11 cellular contexts compared by ENCODE assay signal in the genomic region with DNA sequence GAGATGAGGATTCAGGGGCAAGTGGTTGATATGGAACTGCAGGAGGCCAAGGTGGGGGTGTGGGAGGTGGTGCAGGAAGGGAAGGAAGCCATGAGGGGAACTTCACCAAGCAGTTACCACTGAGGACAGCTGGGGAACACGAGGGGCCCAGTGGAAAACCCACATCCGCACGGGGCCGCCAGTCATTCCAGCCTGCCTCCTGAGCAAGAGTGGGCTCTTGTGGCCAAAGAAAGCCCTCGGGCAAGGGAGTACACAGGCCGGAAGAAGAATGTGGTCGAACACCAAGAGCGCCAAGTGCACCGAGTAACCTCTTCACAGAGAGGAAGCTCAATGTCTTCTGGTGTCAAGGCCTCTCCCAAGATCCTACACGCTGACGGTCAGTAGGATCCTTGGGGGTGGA.
DNase-seq lines count a peak whose midpoint lies in the region; ATAC-seq, FAIRE-seq and TF ChIP-seq lines count a peak whose summit lies in the region.
"Had no signal": no experiment of that assay in that cellular context is flagged by ENCODE, and none has a peak within 500 bp of the region (broad histone marks: within the 10 kb centered on the region; RNA-seq: fewer than 3 reads in every experiment).

No MANE protein-coding gene starts in this region.

- H3K4me1 Mint-ChIP-seq in activated CD4-positive, alpha-beta T cell treated with anti-CD3 and anti-CD28 coated beads for 36 hours, result peaks cover 30% of the 10 kb centered on the region

- intact Hi-C loops in activated CD4-positive, alpha-beta T cell treated with anti-CD3 and anti-CD28 coated beads for 36 hours (cut with DNase I, micrococcal nuclease), result no loop called here

- peak; percentile 52 for ATAC-seq in activated CD4-positive, alpha-beta T cell treated with anti-CD3 and anti-CD28 coated beads for 36 hours
- ATAC-seq in HG03378 (IDR thresholded peaks at IDR 0.05; ENCODE audit: unreplicated experiment), result peak; percentile 54

- H3K36me3 Mint-ChIP-seq in activated CD4-positive, alpha-beta T cell treated with anti-CD3 and anti-CD28 coated beads for 36 hours (ENCODE audit: low read depth), result peaks cover 3% of the 10 kb centered on the region

- FAIRE-seq in GM12891 (lab: Jason Lieb, UNC), result no peak

- H3K27me3 Mint-ChIP-seq in activated CD4-positive, alpha-beta T cell treated with anti-CD3 and anti-CD28 coated beads for 36 hours, result no peaks in the 10 kb centered on the region

- POLR2A ChIA-PET in activated CD4-positive, alpha-beta T cell treated with anti-CD3 and anti-CD28 coated beads for 36 hours (lab: Charles Lee), result no interaction called here

- no peak overlapping the region for H3K4me3 Mint-ChIP-seq in activated CD4-positive, alpha-beta T cell treated with anti-CD3 and anti-CD28 coated beads for 36 hours

- no peak overlapping the region for H3K27ac Mint-ChIP-seq in activated CD4-positive, alpha-beta T cell treated with anti-CD3 and anti-CD28 coated beads for 36 hours

- CTCF ChIA-PET in activated CD4-positive, alpha-beta T cell treated with anti-CD3 and anti-CD28 coated beads for 36 hours (lab: Charles Lee), result interaction anchor here (0.6 to 1.3 kb wide), 2 partner anchors 16 to 111 kb away, joined by 3 to 6 read pairs; no protein-coding TSS in a partner anchor

- peak; percentile 43 for DNase-seq in activated CD4-positive, alpha-beta T cell treated with anti-CD3 and anti-CD28 coated beads for 36 hours
- DNase-seq in activated CD4-positive, alpha-beta T cell treated with anti-CD3 and anti-CD28 coated beads, Interleukin-2, amount 50 U/mL, for 4 hours, result no peak
- DNase-seq in anterior cingulate cortex (lab: John Stamatoyannopoulos, UW) (peak in 32 of 58 donors; percentile 7 to 49 (median 20)), GM12891 (ENCODE audit: insufficient read length, low spot score) (no peak), NCI-H1436 (lab: John Stamatoyannopoulos, UW) (no peak), HuH-7 (ENCODE audit: low spot score) (no peak)
- peak; percentile 11 for DNase-seq in stimulated activated CD8-positive, alpha-beta memory T cell treated with anti-CD3 and anti-CD28 coated beads, Interleukin-4, amount 100 ng/mL, for 24 hours (ENCODE audit: low read depth)
- DNase-seq: 8988T; effector memory CD4-positive, alpha-beta T cell; GM23248 had no signal

- TF ChIP-seq POLR2A in GM12891 (IDR thresholded peaks at IDR 0.05; ENCODE audit: low read depth, low read length), result no peak

- peaks cover 3% of the 10 kb centered on the region for H3K9me3 Mint-ChIP-seq in activated CD4-positive, alpha-beta T cell treated with anti-CD3 and anti-CD28 coated beads for 36 hours (ENCODE audit: low read depth)

TF ChIP-seq in GM12891, 5 proteins besides CTCF, POLR2A, EP300 and RAD21:
- TF ChIP-seq POLR2AphosphoS5 (IDR thresholded peaks at IDR 0.05; ENCODE audit: low read depth, low read length), result no peak
- TF ChIP-seq SPI1 (IDR thresholded peaks at IDR 0.05; ENCODE audit: low read depth, low read length), result no peak
- no peak for TF ChIP-seq POU2F2 (IDR thresholded peaks at IDR 0.05; ENCODE audit: low read depth, low read length)
- TF ChIP-seq TAF1 (IDR thresholded peaks at IDR 0.05; ENCODE audit: low read depth, low read length), result no peak
- TF ChIP-seq PAX5 (IDR thresholded peaks at IDR 0.05; ENCODE audit: insufficient read depth, low read length, severe bottlenecking), result no peak

Comparison
In these comparisons a context has a peak if more than half of its experiments do, and no peak if none do; other contexts are left out.
1. DNase-seq: peak in activated CD4-positive, alpha-beta T cell treated with anti-CD3 and anti-CD28 coated beads for 36 hours (single experiment), anterior cingulate cortex (32 of 58) and stimulated activated CD8-positive, alpha-beta memory T cell treated with anti-CD3 and anti-CD28 coated beads, Interleukin-4, amount 100 ng/mL, for 24 hours (single experiment); none in activated CD4-positive, alpha-beta T cell treated with anti-CD3 and anti-CD28 coated beads, Interleukin-2, amount 50 U/mL, for 4 hours (0 of 2), GM12891 (single experiment), NCI-H1436 (single experiment) and HuH-7 (single experiment).